ENCODE assay signal across 1 cellular context in genomic region chr21:44354775-44355771, GRCh38.
TF ChIP-seq lines count a peak whose summit lies in the region.

No MANE protein-coding gene starts in this region.

TF ChIP-seq in GM12878, 131 proteins besides CTCF, POLR2A, EP300 and RAD21:
- TF ChIP-seq TCF7 (IDR thresholded peaks at IDR 0.05; ENCODE audit: borderline replicate concordance) (peak; percentile 90), EED (IDR thresholded peaks at IDR 0.05; ENCODE audit: low read depth) (peak; percentile 60), EZH2 (IDR thresholded peaks at IDR 0.05; ENCODE audit: borderline replicate concordance, control insufficient read depth, low read depth, low read length) (no peak), SPI1 (IDR thresholded peaks at IDR 0.05; ENCODE audit: borderline replicate concordance, insufficient read depth, low read depth, low read length) (peak; percentile 40; the same call in 1 of the 2 replicates), SMARCA5 (IDR thresholded peaks at IDR 0.05) (0 out of 2 replicates have a peak, but pooled peaks have one; percentile 32), RBBP5 (conservative IDR thresholded peaks at IDR 0.05) (no peak), PKNOX1 (IDR thresholded peaks at IDR 0.05) (no peak), PAX5 (IDR thresholded peaks at IDR 0.05; ENCODE audit: borderline replicate concordance, low read depth, low read length) (peak; percentile 97), ETV6 (conservative IDR thresholded peaks at IDR 0.05 in 1 of 2, IDR thresholded peaks at IDR 0.05 in 1 of 2; ENCODE audit: borderline replicate concordance in 1 of 2, low read depth in 1 of 2) (no peak), RUNX3 (IDR thresholded peaks at IDR 0.05; ENCODE audit: low read length) (peak; percentile 78), MAX (IDR thresholded peaks at IDR 0.05; ENCODE audit: low read depth, low read length) (no peak), TCF12 (IDR thresholded peaks at IDR 0.05; ENCODE audit: low read depth, low read length) (peak; percentile 63; the same call in 1 of the 2 replicates), ELK1 (IDR thresholded peaks at IDR 0.05; ENCODE audit: low read depth, low read length) (no peak)
